In genomic region chr3:194203482-194204035, GRCh38 we compare ENCODE assay signal across 8 cellular contexts.
A peak's percentile ranks its signal among the peaks of the same experiment; 100 is the strongest.
DNase-seq lines count a peak whose midpoint lies in the region; ATAC-seq and TF ChIP-seq lines count a peak whose summit lies in the region.

No MANE protein-coding gene starts in this region.

- TF ChIP-seq CTCF in RWPE2 (IDR thresholded peaks at IDR 0.05; ENCODE audit: poor library complexity, severe bottlenecking), result no peak

- H3K9me3 ChIP-seq in RWPE2 (ENCODE audit: severe bottlenecking), result no peaks in the 10 kb centered on the region

- no peak; the same call in 2 of the 3 replicates for ATAC-seq in RWPE2 (ENCODE audit: low read depth)
- peak; percentile 61 for ATAC-seq in stimulated activated naive CD8-positive, alpha-beta T cell treated with anti-CD3 and anti-CD28 coated beads, Interleukin-15, Interleukin-2, amounts not matched to agents 100 U/mL and 50 U/mL, for 24 hours

- DNase-seq in DMS53 (lab: John Stamatoyannopoulos, UW) (peak; percentile 56), DMS53 treated with DMSO at 0.1 percent for 48 hours (lab: John Stamatoyannopoulos, UW; ENCODE audit: unreplicated experiment) (no peak), RWPE2 (ENCODE audit: low spot score) (no peak), germinal center (ENCODE audit: low spot score) (peak; percentile 25), NCI-H510A (lab: John Stamatoyannopoulos, UW) (no peak), pons (ENCODE audit: low spot score) (no peak)
- DNase-seq in stimulated activated naive CD8-positive, alpha-beta T cell treated with anti-CD3 and anti-CD28 coated beads, Interleukin-15, Interleukin-2, amounts not matched to agents 100 U/mL and 50 U/mL, for 24 hours, result peak; percentile 10
- DNase-seq in activated effector memory CD4-positive, alpha-beta T cell treated with anti-CD3 and anti-CD28 coated beads, Interleukin-2, amount 50 U/mL, for 16 hours, result no peak

- H3K4me3 ChIP-seq in RWPE2 (ENCODE audit: severe bottlenecking), result peak overlapping the region; percentile 55

- no peaks in the 10 kb centered on the region for H3K27me3 ChIP-seq in RWPE2 (ENCODE audit: insufficient read depth, poor library complexity, severe bottlenecking)

- H3K4me1 ChIP-seq in RWPE2 (ENCODE audit: insufficient read depth, poor library complexity, severe bottlenecking), result peaks cover 7% of the 10 kb centered on the region

- no peaks in the 10 kb centered on the region for H3K36me3 ChIP-seq in RWPE2 (ENCODE audit: low read depth)

- no peak overlapping the region for H3K27ac ChIP-seq in RWPE2 (ENCODE audit: poor library complexity, severe bottlenecking)

Comparison
In these comparisons a context has a peak if more than half of its experiments do, and no peak if none do; other contexts are left out.
1. DNase-seq: peak in DMS53 (single experiment), germinal center (single experiment) and stimulated activated naive CD8-positive, alpha-beta T cell treated with anti-CD3 and anti-CD28 coated beads, Interleukin-15, Interleukin-2, amounts not matched to agents 100 U/mL and 50 U/mL, for 24 hours (single experiment); none in DMS53 treated with DMSO at 0.1 percent for 48 hours (single experiment), RWPE2 (single experiment), activated effector memory CD4-positive, alpha-beta T cell treated with anti-CD3 and anti-CD28 coated beads, Interleukin-2, amount 50 U/mL, for 16 hours (single experiment), NCI-H510A (single experiment) and pons (single experiment).